16 cellular contexts compared by ENCODE assay signal in the genomic region with DNA sequence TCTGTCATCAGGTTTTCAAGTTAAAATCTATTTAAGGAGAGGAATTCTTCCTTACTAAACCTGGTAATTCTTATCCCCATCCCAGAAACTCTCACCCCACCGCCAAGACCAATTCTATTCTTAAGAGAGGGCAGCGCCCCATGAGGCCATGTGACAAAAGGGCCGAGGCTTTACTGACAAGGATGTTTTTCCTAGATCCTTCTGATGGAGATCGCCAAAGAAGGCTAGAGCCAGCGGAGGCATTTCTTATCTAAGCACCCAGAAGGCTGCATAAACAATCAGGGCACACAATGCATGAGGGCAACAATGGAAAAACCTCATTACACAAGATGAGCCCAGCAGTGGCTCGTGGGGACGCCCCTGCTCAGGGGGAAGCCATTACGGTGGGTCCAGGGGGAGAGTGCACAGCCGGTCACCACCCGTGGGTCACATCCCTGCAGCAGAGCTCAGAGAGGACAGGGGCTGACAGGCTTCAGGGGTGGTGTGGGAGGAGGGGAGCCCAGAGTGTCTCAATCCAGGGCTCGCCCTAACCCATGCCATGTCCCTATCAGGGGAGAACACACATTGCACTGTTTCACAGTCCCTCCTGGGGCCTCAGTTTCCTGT.
DNase-seq lines count a peak whose midpoint lies in the region; ATAC-seq, FAIRE-seq and TF ChIP-seq lines count a peak whose summit lies in the region.
"Had no signal": no experiment of that assay in that cellular context is flagged by ENCODE, and none has a peak within 500 bp of the region (broad histone marks: within the 10 kb centered on the region; RNA-seq: fewer than 3 reads in every experiment).

No MANE protein-coding gene starts in this region.

- H2BK120ac ChIP-seq in H1 (replicated peaks; ENCODE audit: low read depth, low read length), result no peak overlapping the region

- peak overlapping the region; percentile 23 for H3K27ac ChIP-seq in CD8-positive, alpha-beta T cell (ENCODE audit: low read depth, low read length)
- H3K27ac ChIP-seq in Karpas-422 (ENCODE audit: low read length) (no peak overlapping the region), H1 (ENCODE audit: low read depth, low read length) (no peak overlapping the region), coronary artery (peak overlapping the region in 1 of 2 donors; percentile 2)
- H3K27ac ChIP-seq: GM23248 had no signal

- CTCF ChIA-PET in CD8-positive, alpha-beta T cell (lab: Charles Lee), result interaction anchor here (0.7 to 7.7 kb wide), 20 partner anchors 8 to 178 kb away, joined by 3 to 61 read pairs (median 4); partner anchors contain the start of gene ITPKB
- CTCF ChIA-PET in H1 (lab: Charles Lee; ENCODE audit: partially characterized antibody), result interaction anchor here (0.6 to 6.1 kb wide), 22 partner anchors 8 to 1767 kb away, joined by 3 to 27 read pairs (median 4); no protein-coding TSS in a partner anchor

- DNase-seq in CD8-positive, alpha-beta T cell, result no peak
- no peak for DNase-seq in Karpas-422
- no peak for DNase-seq in H1 (ENCODE audit: low read depth in 1 of 2, low spot score in 2 of 2)
- DNase-seq in pons (ENCODE audit: low spot score), result peak; percentile 54
- no peak for DNase-seq in AG20443 (ENCODE audit: low spot score)
- DNase-seq in coronary artery (ENCODE audit: low spot score), result no peak
- DNase-seq in cerebellum (ENCODE audit: low spot score), result no peak
- DNase-seq: activated CD4-positive, alpha-beta T cell treated with anti-CD3 and anti-CD28 coated beads, Interleukin-2, amount 50 U/mL, for 48 hours; amniotic stem cell; NCI-H1436 treated with DMSO at 0.1 percent for 48 hours; SK-N-SH had no signal

- H3K23me2 ChIP-seq in H1 (ENCODE audit: low read depth, low read length), result no peaks in the 10 kb centered on the region

- TF ChIP-seq EP300 in H1 (IDR thresholded peaks at IDR 0.05; ENCODE audit: borderline replicate concordance in 1 of 2, low read depth in 2 of 2, low read length in 2 of 2), result no peak

- no peak for FAIRE-seq in H1 (lab: Jason Lieb, UNC)

- H2AFZ ChIP-seq in Karpas-422 (ENCODE audit: low read length), result no peak overlapping the region
- no peak overlapping the region for H2AFZ ChIP-seq in H1 (ENCODE audit: low read length)
- H2AFZ ChIP-seq: GM23248 had no signal

- peak overlapping the region; percentile 71; the same call in 1 of the 2 replicates for H3K18ac ChIP-seq in H1 (ENCODE audit: extremely low read depth, low read length)

- POLR2A ChIA-PET in CD8-positive, alpha-beta T cell (lab: Charles Lee), result interaction anchor here (0.8 to 3.1 kb wide), 3 partner anchors 81 to 86 kb away, joined by 3 to 12 read pairs (median 3); no protein-coding TSS in a partner anchor
- POLR2A ChIA-PET in H1 (lab: Charles Lee; ENCODE audit: partially characterized antibody), result interaction anchor here (0.7 to 1.2 kb wide), 2 partner anchors 15 to 346 kb away, joined by 3 to 4 read pairs; no protein-coding TSS in a partner anchor

- no peak overlapping the region for H3K4me2 ChIP-seq in Karpas-422 (ENCODE audit: low read depth, low read length, poor library complexity, severe bottlenecking)
- no peak overlapping the region; a peak in 1 of 4 replicates for H3K4me2 ChIP-seq in H1 (ENCODE audit: insufficient read depth in 1 of 2, low read depth in 2 of 2, low read length in 2 of 2)
- H3K4me2 ChIP-seq: SK-N-SH, smooth muscle cell had no signal

- H3K9me3 ChIP-seq in CD8-positive, alpha-beta T cell (ENCODE audit: low read length), result no peaks in the 10 kb centered on the region
- H3K9me3 ChIP-seq in Karpas-422 (ENCODE audit: low read length) (no peaks in the 10 kb centered on the region), H1 (ENCODE audit: insufficient read depth in 2 of 2, low read depth in 1 of 2, low read length in 1 of 2) (no peaks in the 10 kb centered on the region)
- H3K9me3 ChIP-seq: Caco-2, mucosa of descending colon, SK-N-SH had no signal

- H2BK5ac ChIP-seq in H1 (ENCODE audit: low read depth, low read length), result peak overlapping the region; percentile 16; the same call in 1 of the 2 replicates

- H4K5ac ChIP-seq in H1 (ENCODE audit: insufficient read length, low read depth, low read length), result no peak overlapping the region

- H3K4me3 Mint-ChIP-seq in CD8-positive, alpha-beta T cell, result peak overlapping the region; percentile 18

- peak overlapping the region; percentile 79 for H4K91ac ChIP-seq in H1 (replicated peaks; ENCODE audit: insufficient read length, low read length)

- no peak for TF ChIP-seq RAD21 in H1 (IDR thresholded peaks at IDR 0.05 in 1 of 2, conservative IDR thresholded peaks at IDR 0.05 in 1 of 2; ENCODE audit: low read depth in 2 of 2, low read length in 2 of 2)

- H3K9me2 ChIP-seq in Karpas-422 (replicated peaks; ENCODE audit: insufficient read depth, low read length), result no peaks in the 10 kb centered on the region
- H3K9me2 ChIP-seq: SK-N-SH had no signal

- no peak overlapping the region for H3K4me3 ChIP-seq in CD8-positive, alpha-beta T cell (ENCODE audit: low read depth, low read length)
- H3K4me3 ChIP-seq in Karpas-422 (ENCODE audit: low read length) (0 out of 2 replicates have a peak overlapping the region, but pooled peaks have one; percentile 11), H1 (ENCODE audit: extremely low read depth in 1 of 4, insufficient read depth in 2 of 4, low read depth in 3 of 4, low read length in 4 of 4) (no peak overlapping the region), coronary artery (no peak overlapping the region)
- H3K4me3 ChIP-seq: GM23248, mucosa of descending colon, smooth muscle cell had no signal

- WGBS in H1 (ENCODE audit: extremely low coverage in 1 of 2, insufficient coverage in 1 of 2, insufficient read length in 1 of 2, insufficient replicate concordance in 2 of 2, low coverage in 1 of 2, low lambda C conversion rate in 2 of 2, missing lambda C conversion rate in 1 of 2), 2 experiments, result 73% methylated on average over 11 of the region's 11 CpGs; no CpG with 5 or more reads in 1 of the 2 experiments

- H2AK5ac ChIP-seq in H1 (ENCODE audit: low read depth, low read length), result no peak overlapping the region

- peaks cover 46% of the 10 kb centered on the region for H3K4me1 ChIP-seq in CD8-positive, alpha-beta T cell (ENCODE audit: insufficient read depth, low read length)
- no peaks in the 10 kb centered on the region for H3K4me1 ChIP-seq in Karpas-422 (ENCODE audit: low read length)
- peaks cover 4 to 23% (median 17%) of the 10 kb centered on the region in 4 experiments for H3K4me1 ChIP-seq in H1 (replicated peaks in 1 of 4; ENCODE audit: control insufficient read depth in 3 of 4, insufficient read depth in 4 of 4, low read length in 3 of 4)

- H2BK12ac ChIP-seq in H1 (ENCODE audit: low read depth, low read length), result 0 out of 2 replicates have a peak overlapping the region, but pooled peaks have one; percentile 60

- H3K27me3 Mint-ChIP-seq in CD8-positive, alpha-beta T cell (ENCODE audit: low read depth), result no peaks in the 10 kb centered on the region

- no peak overlapping the region for H3K27ac Mint-ChIP-seq in CD8-positive, alpha-beta T cell

- no peak overlapping the region for H3K56ac ChIP-seq in H1 (replicated peaks; ENCODE audit: insufficient read length, low read depth, low read length)

- H4K8ac ChIP-seq in H1 (ENCODE audit: extremely low read depth, insufficient read depth, low read length), result no peak overlapping the region

- H3K79me2 ChIP-seq in Karpas-422 (ENCODE audit: low read length) (peaks cover 33% of the 10 kb centered on the region), H1 (ENCODE audit: control insufficient read depth in 1 of 2, insufficient read depth in 2 of 2, low read length in 2 of 2) (no peaks in the 10 kb centered on the region)

- ATAC-seq in CD8-positive, alpha-beta T cell, result no peak
- no peak for ATAC-seq in HG03571 (IDR thresholded peaks at IDR 0.05; ENCODE audit: unreplicated experiment)
- ATAC-seq: mucosa of descending colon had no signal

- H3K79me1 ChIP-seq in H1 (ENCODE audit: low read depth, low read length), result no peaks in the 10 kb centered on the region

- intact Hi-C loops in CD8-positive, alpha-beta T cell (cut with DNase I, micrococcal nuclease), result loop anchor here in 1 of 2 experiments (2.0 kb wide), 1 partner anchor 16 kb away; no protein-coding TSS in a partner anchor

- peaks cover 36% of the 10 kb centered on the region for H3K36me3 ChIP-seq in CD8-positive, alpha-beta T cell (ENCODE audit: insufficient read depth, low read length)
- peaks cover 31% of the 10 kb centered on the region for H3K36me3 ChIP-seq in Karpas-422 (ENCODE audit: insufficient read depth, low read length)
- no peaks in the 10 kb centered on the region for H3K36me3 ChIP-seq in H1 (ENCODE audit: control insufficient read depth in 2 of 4, insufficient read depth in 4 of 4, low read length in 3 of 4)

- no peak for TF ChIP-seq CTCF in CD8-positive, alpha-beta T cell (IDR thresholded peaks at IDR 0.05)
- TF ChIP-seq CTCF in H1 (IDR thresholded peaks at IDR 0.05; ENCODE audit: control extremely low read depth in 1 of 3, insufficient read depth in 1 of 3, low read depth in 1 of 3, low read length in 3 of 3) (peak in 2 of 3 experiments; percentile 13 to 34; a peak in 2 of 4 replicates), coronary artery (IDR thresholded peaks at IDR 0.05) (no peak)

- no peak overlapping the region for H2BK15ac ChIP-seq in H1 (ENCODE audit: low read length)

- no peaks in the 10 kb centered on the region for H3K27me3 ChIP-seq in CD8-positive, alpha-beta T cell (ENCODE audit: insufficient read depth, low read length)
- no peaks in the 10 kb centered on the region for H3K27me3 ChIP-seq in Karpas-422 (ENCODE audit: low read length)
- H3K27me3 ChIP-seq in H1 (replicated peaks in 1 of 4; ENCODE audit: control insufficient read depth in 3 of 4, extremely low read depth in 1 of 4, insufficient read depth in 3 of 4, low read length in 3 of 4), result no peaks in the 10 kb centered on the region; a peak in 1 of 7 replicates

- 0 out of 2 replicates have a peak overlapping the region, but pooled peaks have one; percentile 61 for H2BK20ac ChIP-seq in H1 (ENCODE audit: low read length)

- H3K36me3 Mint-ChIP-seq in CD8-positive, alpha-beta T cell, result peaks cover 49% of the 10 kb centered on the region

- H3K23ac ChIP-seq in H1 (ENCODE audit: insufficient read length), result no peak overlapping the region

- H3K9me3 Mint-ChIP-seq in CD8-positive, alpha-beta T cell, result no peaks in the 10 kb centered on the region

- H3K14ac ChIP-seq in H1 (ENCODE audit: insufficient read length), result no peak overlapping the region

- H3K4ac ChIP-seq in H1 (replicated peaks; ENCODE audit: insufficient read length, low read depth, low read length), result no peak overlapping the region

- peaks cover 52% of the 10 kb centered on the region for H3K4me1 Mint-ChIP-seq in CD8-positive, alpha-beta T cell (ENCODE audit: low read depth)

- no peak for TF ChIP-seq POLR2A in H1 (IDR thresholded peaks at IDR 0.05; ENCODE audit: control extremely low read depth in 1 of 2, low read depth in 2 of 2, low read length in 2 of 2)

- H4K20me1 ChIP-seq in Karpas-422 (ENCODE audit: insufficient read depth, low read depth, low read length), result no peaks in the 10 kb centered on the region; the same call in 1 of the 2 replicates
- H4K20me1 ChIP-seq in H1 (replicated peaks in 1 of 2; ENCODE audit: control insufficient read depth in 1 of 2, insufficient read depth in 2 of 2, low read length in 2 of 2), result peaks cover 0 to 4% of the 10 kb centered on the region in 2 experiments

- no peak overlapping the region for H3K9ac ChIP-seq in Karpas-422 (ENCODE audit: low read length)
- no peak overlapping the region for H3K9ac ChIP-seq in H1 (replicated peaks in 1 of 4; ENCODE audit: extremely low read depth in 1 of 4, low read depth in 3 of 4, low read length in 3 of 4)
- H3K9ac ChIP-seq: GM23248, SK-N-SH had no signal

Comparison
In these comparisons a context has a peak if more than half of its experiments do, and no peak if none do; other contexts are left out.
1. CTCF ChIP-seq: peak in H1 (2 of 3); none in CD8-positive, alpha-beta T cell (single experiment) and coronary artery (single experiment).